In the genomic region with DNA sequence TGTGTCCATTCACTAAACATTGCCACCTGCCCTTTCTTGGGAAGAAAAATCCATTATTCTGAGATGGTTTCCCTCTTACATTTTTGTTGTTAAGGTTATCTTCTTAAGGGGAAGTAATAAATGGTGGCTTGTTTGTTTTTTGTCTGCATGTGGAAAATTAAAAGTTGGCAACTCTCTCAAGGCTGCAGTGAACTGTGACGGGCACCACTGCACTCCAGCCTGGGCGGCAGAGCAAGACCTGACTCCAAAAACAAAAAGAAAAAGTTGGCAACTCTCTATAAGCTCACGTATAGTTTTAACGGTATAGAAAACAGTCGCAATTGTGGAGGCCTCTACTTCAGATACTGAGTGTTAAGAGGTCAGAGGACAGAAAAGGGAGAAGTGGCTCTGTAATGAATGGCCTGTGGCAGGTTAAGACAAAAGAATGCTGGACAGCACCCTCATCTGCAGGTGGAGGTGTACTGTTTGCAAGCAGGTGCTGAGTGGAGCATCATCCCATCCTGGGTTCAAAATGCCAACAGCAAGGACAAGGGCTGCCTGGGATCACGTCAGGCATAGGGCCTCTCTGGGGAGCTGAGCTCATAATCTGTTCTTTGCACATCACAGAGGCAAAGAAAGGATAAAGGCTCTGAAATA, we compare ENCODE assay signal across 10 cellular contexts.
"Had no signal": no experiment of that assay in that cellular context is flagged by ENCODE, and none has a peak within 500 bp of the region (broad histone marks: within the 10 kb centered on the region; RNA-seq: fewer than 3 reads in every experiment).

No MANE protein-coding gene starts in this region.

- ATAC-seq: activated CD4-positive, CD25-positive, alpha-beta regulatory T cell treated with anti-CD3 and anti-CD28 coated beads, Interleukin-2, amount 50 U/mL, for 24 hours; foreskin keratinocyte; psoas muscle; right lobe of liver; stimulated activated naive CD8-positive, alpha-beta T cell treated with anti-CD3 and anti-CD28 coated beads, Interleukin-15, Interleukin-2, amounts not matched to agents 100 U/mL and 50 U/mL, for 24 hours had no signal

- H3K9me3 ChIP-seq: colonic mucosa, left ventricle myocardium inferior, psoas muscle, right lobe of liver had no signal

- DNase-seq: caudate nucleus; colonic mucosa; foreskin keratinocyte; left ventricle myocardium inferior; mesenchymal stem cell; occipital lobe; psoas muscle; right lobe of liver; stimulated activated naive CD8-positive, alpha-beta T cell treated with anti-CD3 and anti-CD28 coated beads, Interleukin-15, Interleukin-2, amounts not matched to agents 100 U/mL and 50 U/mL, for 24 hours had no signal

- H3K4me1 ChIP-seq: colonic mucosa, foreskin keratinocyte, left ventricle myocardium inferior, psoas muscle had no signal

- H3K27me3 ChIP-seq: colonic mucosa, foreskin keratinocyte, right lobe of liver had no signal

- H3K36me3 ChIP-seq: colonic mucosa, left ventricle myocardium inferior, right lobe of liver had no signal

- H3K4me3 ChIP-seq: colonic mucosa, left ventricle myocardium inferior, psoas muscle, right lobe of liver had no signal

- H3K27ac ChIP-seq: colonic mucosa, foreskin keratinocyte, left ventricle myocardium inferior, psoas muscle, right lobe of liver had no signal
